Comparison of ENCODE assay signal across 36 cellular contexts in the genomic region with DNA sequence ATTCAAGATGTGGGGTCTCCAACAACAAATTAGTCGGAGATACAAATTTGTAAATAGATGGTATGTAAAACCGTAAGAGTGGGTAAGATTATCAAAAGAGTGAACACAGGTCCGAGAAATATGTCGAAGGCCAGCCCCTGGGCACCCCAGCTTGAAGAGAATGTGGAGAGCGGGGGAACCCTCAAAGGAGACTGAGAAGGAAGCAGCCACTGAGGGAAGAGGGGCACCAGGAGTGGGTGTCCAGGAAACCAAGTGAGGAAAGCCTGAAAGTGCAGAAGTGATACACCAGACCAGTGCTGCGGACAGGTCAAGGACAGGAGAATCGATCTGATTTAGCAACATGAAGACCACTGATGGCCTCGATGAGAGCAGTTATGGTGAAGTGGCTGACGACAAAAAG. TPM values are rescaled to one million over a fixed set of nuclear protein-coding genes. Genes with fewer than 3 reads are reported as not detected.
"Had no signal": no experiment of that assay in that cellular context is flagged by ENCODE, and none has a peak within 500 bp of the region (broad histone marks: within the 10 kb centered on the region; RNA-seq: fewer than 3 reads in every experiment).

No MANE protein-coding gene starts in this region.

- H3K4me1 ChIP-seq: adrenal gland, breast epithelium had no signal

- DNase-seq: activated B cell treated with CpG ODN at 0.5 μM for 24 hours; activated CD4-positive, alpha-beta memory T cell treated with anti-CD3 and anti-CD28 coated beads for 36 hours; activated CD4-positive, alpha-beta T cell treated with anti-CD3 and anti-CD28 coated beads for 4 hours; activated CD4-positive, alpha-beta T cell treated with anti-CD3 and anti-CD28 coated beads, Interleukin-2, amount 10 ng/mL, durations not matched to agents 24 days and 14 days; activated CD4-positive, alpha-beta T cell treated with anti-CD3 and anti-CD28 coated beads, Interleukin-2, amount 50 U/mL, for 1 hour; activated CD4-positive, alpha-beta T cell treated with anti-CD3 and anti-CD28 coated beads, Interleukin-2, amount 50 U/mL, for 4 hours; activated CD4-positive, CD25-positive, alpha-beta regulatory T cell treated with anti-CD3 and anti-CD28 coated beads, Interleukin-2, amount 50 U/mL, for 72 hours; activated CD8-positive, alpha-beta T cell treated with anti-CD3 and anti-CD28 coated beads for 36 hours; activated effector memory CD4-positive, alpha-beta T cell treated with anti-CD3 and anti-CD28 coated beads, Interleukin-2, amount 50 U/mL, for 16 hours; activated gamma-delta T cell treated with Interleukin-2 at 50 U/mL for 16 hours; activated naive CD4-positive, alpha-beta T cell; activated naive CD4-positive, alpha-beta T cell treated with anti-CD3 and anti-CD28 coated beads for 36 hours; activated naive CD4-positive, alpha-beta T cell treated with anti-CD3 and anti-CD28 coated beads, Interleukin-2, amount 50 U/mL, for 16 hours; activated naive CD8-positive, alpha-beta T cell treated with anti-CD3 and anti-CD28 coated beads for 36 hours; activated T-cell treated with anti-CD3 and anti-CD28 coated beads for 4 hours; activated T-cell treated with anti-CD3 and anti-CD28 coated beads, Interleukin-2, amount 50 U/mL, for 1 hour; activated T-cell treated with anti-CD3 and anti-CD28 coated beads, Interleukin-2, amount 50 U/mL, for 4 hours; activated T-cell treated with anti-CD3 and anti-CD28 coated beads, Interleukin-2, amount 50 U/mL, for 72 hours; adrenal gland; amniotic stem cell; aorta; body of pancreas; brain microvascular endothelial cell; central memory CD4-positive, alpha-beta T cell; T-helper 1 cell; T-helper 2 cell; T-helper 9 cell had no signal

- H3K36me3 Mint-ChIP-seq: activated CD4-positive, alpha-beta memory T cell treated with anti-CD3 and anti-CD28 coated beads for 36 hours; activated naive CD4-positive, alpha-beta T cell treated with anti-CD3 and anti-CD28 coated beads, Interleukin-2, amount 50 U/mL, for 72 hours; activated naive CD8-positive, alpha-beta T cell treated with anti-CD3 and anti-CD28 coated beads for 36 hours had no signal

- H3K9me3 ChIP-seq: adrenal gland, body of pancreas, breast epithelium had no signal

- H3K9me3 Mint-ChIP-seq: activated B cell treated with CpG ODN at 0.5 μM for 24 hours; activated CD4-positive, alpha-beta memory T cell treated with anti-CD3 and anti-CD28 coated beads for 36 hours; activated CD4-positive, alpha-beta T cell treated with anti-CD3 and anti-CD28 coated beads, Interleukin-2, amount 10 ng/mL, durations not matched to agents 24 days and 14 days; activated CD8-positive, alpha-beta T cell treated with anti-CD3 and anti-CD28 coated beads for 36 hours; activated naive CD4-positive, alpha-beta T cell treated with anti-CD3 and anti-CD28 coated beads for 36 hours; activated naive CD4-positive, alpha-beta T cell treated with anti-CD3 and anti-CD28 coated beads, Interleukin-2, amount 50 U/mL, for 72 hours; activated naive CD8-positive, alpha-beta T cell treated with anti-CD3 and anti-CD28 coated beads for 36 hours; activated T-cell treated with anti-CD3 and anti-CD28 coated beads, Interleukin-2, amount 50 U/mL, for 4 hours; activated T-cell treated with anti-CD3 and anti-CD28 coated beads, Interleukin-2, amount 50 U/mL, for 72 hours; activated T-helper 1 cell treated with anti-CD3 and anti-CD28 coated beads, Interleukin-12 subunit alpha, Interleukin-12 subunit beta, Interleukin-2, Interleukin-4 antibody, amounts not matched to agents 30 ng/mL and 10 ng/mL and 1 ng/mL, durations not matched to agents 14 hours and 24 hours and 36 hours; activated T-helper 17 cell treated with anti-CD3 and anti-CD28 coated beads, Interleukin-2, amount 50 U/mL, for 72 hours; T-helper 1 cell treated with Interleukin-12 subunit alpha and Interleukin-12 subunit beta and Interleukin-4 antibody, amounts not matched to agents 30 μg/mL and 1 μg/mL, for 36 hours; T-helper 2 cell treated with Interferon-gamma antibody and Interleukin-4, amounts not matched to agents 5 μg/mL and 100 μg/mL, for 36 hours had no signal

- H3K27me3 Mint-ChIP-seq: activated CD8-positive, alpha-beta T cell treated with anti-CD3 and anti-CD28 coated beads for 36 hours; activated naive CD8-positive, alpha-beta T cell treated with anti-CD3 and anti-CD28 coated beads for 36 hours had no signal

- H3K4me1 Mint-ChIP-seq: activated CD4-positive, alpha-beta T cell treated with anti-CD3 and anti-CD28 coated beads, Interleukin-2, amount 10 ng/mL, durations not matched to agents 24 days and 14 days; activated naive CD8-positive, alpha-beta T cell treated with anti-CD3 and anti-CD28 coated beads for 36 hours; activated T-helper 17 cell treated with anti-CD3 and anti-CD28 coated beads, Interleukin-2, amount 50 U/mL, for 72 hours had no signal

- H3K4me3 ChIP-seq: adrenal gland, body of pancreas, breast epithelium had no signal

- H3K27ac Mint-ChIP-seq: activated B cell treated with CpG ODN at 0.5 μM for 24 hours; activated CD4-positive, alpha-beta memory T cell treated with anti-CD3 and anti-CD28 coated beads for 36 hours; activated CD4-positive, alpha-beta T cell treated with anti-CD3 and anti-CD28 coated beads, Interleukin-2, amount 10 ng/mL, durations not matched to agents 24 days and 14 days; activated CD8-positive, alpha-beta T cell treated with anti-CD3 and anti-CD28 coated beads for 36 hours; activated naive CD4-positive, alpha-beta T cell treated with anti-CD3 and anti-CD28 coated beads for 36 hours; activated naive CD8-positive, alpha-beta T cell treated with anti-CD3 and anti-CD28 coated beads for 36 hours; activated T-cell treated with anti-CD3 and anti-CD28 coated beads, Interleukin-2, amount 50 U/mL, for 72 hours; activated T-helper 1 cell treated with anti-CD3 and anti-CD28 coated beads, Interleukin-12 subunit alpha, Interleukin-12 subunit beta, Interleukin-2, Interleukin-4 antibody, amounts not matched to agents 30 ng/mL and 10 ng/mL and 1 ng/mL, durations not matched to agents 14 hours and 24 hours and 36 hours; activated T-helper 17 cell treated with anti-CD3 and anti-CD28 coated beads, Interleukin-2, amount 50 U/mL, for 72 hours; T-helper 1 cell treated with Interleukin-12 subunit alpha and Interleukin-12 subunit beta and Interleukin-4 antibody, amounts not matched to agents 30 μg/mL and 1 μg/mL, for 36 hours; T-helper 2 cell treated with Interferon-gamma antibody and Interleukin-4, amounts not matched to agents 5 μg/mL and 100 μg/mL, for 36 hours had no signal

- H3K36me3 ChIP-seq: adrenal gland, breast epithelium had no signal

- H3K4me3 Mint-ChIP-seq: activated B cell treated with CpG ODN at 0.5 μM for 24 hours; activated CD4-positive, alpha-beta memory T cell treated with anti-CD3 and anti-CD28 coated beads for 36 hours; activated CD4-positive, alpha-beta T cell treated with anti-CD3 and anti-CD28 coated beads, Interleukin-2, amount 10 ng/mL, durations not matched to agents 24 days and 14 days; activated CD8-positive, alpha-beta T cell treated with anti-CD3 and anti-CD28 coated beads for 36 hours; activated naive CD4-positive, alpha-beta T cell treated with anti-CD3 and anti-CD28 coated beads for 36 hours; activated naive CD8-positive, alpha-beta T cell treated with anti-CD3 and anti-CD28 coated beads for 36 hours; activated T-cell treated with anti-CD3 and anti-CD28 coated beads, Interleukin-2, amount 50 U/mL, for 4 hours; activated T-cell treated with anti-CD3 and anti-CD28 coated beads, Interleukin-2, amount 50 U/mL, for 72 hours; activated T-helper 1 cell treated with anti-CD3 and anti-CD28 coated beads, Interleukin-12 subunit alpha, Interleukin-12 subunit beta, Interleukin-2, Interleukin-4 antibody, amounts not matched to agents 30 ng/mL and 10 ng/mL and 1 ng/mL, durations not matched to agents 14 hours and 24 hours and 36 hours; activated T-helper 17 cell treated with anti-CD3 and anti-CD28 coated beads, Interleukin-2, amount 50 U/mL, for 72 hours; T-helper 1 cell treated with Interleukin-12 subunit alpha and Interleukin-12 subunit beta and Interleukin-4 antibody, amounts not matched to agents 30 μg/mL and 1 μg/mL, for 36 hours; T-helper 2 cell treated with Interferon-gamma antibody and Interleukin-4, amounts not matched to agents 5 μg/mL and 100 μg/mL, for 36 hours had no signal

- H3K27me3 ChIP-seq: adrenal gland, body of pancreas, brain microvascular endothelial cell, breast epithelium had no signal

RNA-seq across cellular contexts. Expression of gene APOL5, which starts 14.4 kb away (rescaled TPM):
- total RNA-seq: activated B cell treated with CpG ODN at 0.5 μM for 24 hours; activated CD4-positive, alpha-beta memory T cell treated with anti-CD3 and anti-CD28 coated beads for 36 hours; activated CD4-positive, alpha-beta T cell treated with anti-CD3 and anti-CD28 coated beads, Interleukin-2, amount 10 ng/mL, durations not matched to agents 24 days and 14 days; activated CD8-positive, alpha-beta T cell treated with anti-CD3 and anti-CD28 coated beads for 36 hours; activated naive CD4-positive, alpha-beta T cell treated with anti-CD3 and anti-CD28 coated beads for 36 hours; activated naive CD4-positive, alpha-beta T cell treated with anti-CD3 and anti-CD28 coated beads, Interleukin-2, amount 50 U/mL, for 72 hours; activated naive CD8-positive, alpha-beta T cell treated with anti-CD3 and anti-CD28 coated beads for 36 hours; activated T-cell treated with anti-CD3 and anti-CD28 coated beads, Interleukin-2, amount 50 U/mL, for 4 hours; activated T-cell treated with anti-CD3 and anti-CD28 coated beads, Interleukin-2, amount 50 U/mL, for 72 hours; activated T-helper 1 cell treated with anti-CD3 and anti-CD28 coated beads, Interleukin-12 subunit alpha, Interleukin-12 subunit beta, Interleukin-2, Interleukin-4 antibody, amounts not matched to agents 30 ng/mL and 10 ng/mL and 1 ng/mL, durations not matched to agents 14 hours and 24 hours and 36 hours; activated T-helper 17 cell treated with anti-CD3 and anti-CD28 coated beads, Interleukin-2, amount 50 U/mL, for 72 hours; adrenal gland; aorta; astrocyte; body of pancreas; breast epithelium; cardiac septum; cerebellum had no signal
